25 cellular contexts compared by ENCODE assay signal in the genomic region with DNA sequence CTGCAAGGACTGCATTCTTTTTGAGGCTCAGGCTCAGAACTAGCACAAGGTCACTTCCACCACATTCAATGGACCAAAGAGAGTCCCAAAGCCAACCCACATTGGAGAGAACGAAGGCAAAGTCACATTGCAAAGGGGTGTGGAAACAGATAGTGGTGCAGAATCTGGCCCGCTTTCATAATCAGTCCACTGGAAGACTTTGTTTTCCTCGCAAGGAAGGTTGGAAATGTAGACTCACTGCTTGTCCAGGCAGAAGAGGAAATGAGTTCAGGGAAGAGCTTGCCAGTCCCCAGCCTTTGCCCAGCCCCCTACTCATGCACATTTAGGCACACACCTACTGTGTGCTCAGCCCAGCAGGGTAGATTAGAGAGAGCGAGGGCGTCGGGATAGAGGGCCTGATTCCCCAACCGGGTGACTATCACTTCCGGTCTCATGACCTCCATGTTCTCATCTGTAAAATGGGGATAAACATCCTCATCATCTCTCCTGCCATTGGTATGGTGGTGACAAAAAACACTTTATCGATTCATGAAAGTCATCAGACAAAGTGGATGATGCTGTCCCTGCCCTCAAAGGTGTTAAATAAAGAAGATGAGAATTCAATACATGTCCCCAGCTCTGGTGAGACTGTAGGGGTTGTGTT. TPM values are rescaled to one million over a fixed set of nuclear protein-coding genes. Genes with fewer than 3 reads are reported as not detected.
DNase-seq lines count a peak whose midpoint lies in the region; ATAC-seq and TF ChIP-seq lines count a peak whose summit lies in the region.
"Had no signal": no experiment of that assay in that cellular context is flagged by ENCODE, and none has a peak within 500 bp of the region (broad histone marks: within the 10 kb centered on the region; RNA-seq: fewer than 3 reads in every experiment).

No MANE protein-coding gene starts in this region.

- H3K36me3 Mint-ChIP-seq in Caco-2 (ENCODE audit: insufficient read depth, unreplicated experiment) = peaks cover 17% of the 10 kb centered on the region

- peaks cover 29% of the 10 kb centered on the region for H3K4me1 Mint-ChIP-seq in Caco-2 (ENCODE audit: low read depth, unreplicated experiment)
- H3K4me1 Mint-ChIP-seq: T-helper 17 cell had no signal

- BruUV-seq in Caco-2 (replicated peaks; lab: Mats Ljungman, UMichigan) = no TSS peak

- peak overlapping the region; percentile 47 to 83 (median 66) for H3K27ac ChIP-seq in gastrocnemius medialis
- H3K27ac ChIP-seq: C4-2B had no signal

- in situ Hi-C loops in gastrocnemius medialis (cut with MboI; ENCODE audit: low sequenced_read_pairs in 4 of 4) = no loop called here

- peaks cover 21% of the 10 kb centered on the region for H3K4me1 ChIP-seq in Caco-2
- peaks cover 24 to 40% of the 10 kb centered on the region in 2 donors for H3K4me1 ChIP-seq in gastrocnemius medialis

- peaks cover 6% of the 10 kb centered on the region for H3K9me3 ChIP-seq in Caco-2
- H3K9me3 ChIP-seq in gastrocnemius medialis = no peaks in the 10 kb centered on the region

- TF ChIP-seq CTCF in Caco-2 (IDR thresholded peaks at IDR 0.05; ENCODE audit: insufficient read depth in 1 of 2, low read depth in 1 of 2, low read length in 1 of 2, severe bottlenecking in 1 of 2, unreplicated experiment in 1 of 2) = no peak
- TF ChIP-seq CTCF in gastrocnemius medialis (IDR thresholded peaks at IDR 0.05 in 4 of 5, conservative IDR thresholded peaks at IDR 0.05 in 1 of 5) = no peak

- H3K27me3 Mint-ChIP-seq in Caco-2 (ENCODE audit: insufficient read depth, unreplicated experiment) = no peaks in the 10 kb centered on the region
- H3K27me3 Mint-ChIP-seq: stimulated activated naive CD8-positive, alpha-beta T cell treated with anti-CD3 and anti-CD28 coated beads, Interleukin-15, amount 100 ng/mL, for 72 hours had no signal

- no peak for DNase-seq in Caco-2
- peak; percentile 26 for DNase-seq in dermis blood vessel endothelial cell
- no peak for DNase-seq in left cardiac atrium
- peak; percentile 47 to 56 for DNase-seq in gastrocnemius medialis
- DNase-seq in HUDEP-2 (lab: John Stamatoyannopoulos, UW; ENCODE audit: unreplicated experiment in 76 of 76) = no peak
- no peak for DNase-seq in DMS114 treated with DMSO at 0.1 percent for 48 hours (lab: John Stamatoyannopoulos, UW; ENCODE audit: unreplicated experiment)
- no peak for DNase-seq in HPDE6-E6E7 (ENCODE audit: extremely low spot score)
- DNase-seq: activated CD8-positive, alpha-beta T cell treated with anti-CD3 and anti-CD28 coated beads, Interleukin-2, amount 10 ng/mL, durations not matched to agents 7 days and 5 days; activated naive CD4-positive, alpha-beta T cell treated with anti-CD3 and anti-CD28 coated beads, Interleukin-2, amount 50 U/mL, for 16 hours; activated T-cell treated with anti-CD3 and anti-CD28 coated beads, Interleukin-2, amount 50 U/mL, for 4 hours; GOT3; NCI-H1436; NCI-H82; OCI-M1; SIG-M5; stimulated activated CD4-positive, alpha-beta T cell treated with anti-CD3 and anti-CD28 coated beads, Interleukin-2, amount 100 ng/mL, for 48 hours; stimulated activated naive CD8-positive, alpha-beta T cell treated with anti-CD3 and anti-CD28 coated beads, Interleukin-15, amount 100 ng/mL, for 72 hours; T-helper 17 cell had no signal

- intact Hi-C loops in Caco-2 (cut with micrococcal nuclease; ENCODE audit: unreplicated experiment) (no loop called here), left cardiac atrium (cut with DNase I) (no loop called here), gastrocnemius medialis (cut with DNase I; ENCODE audit: low total_unique reads) (no loop called here)

- H3K4me3 ChIP-seq in Caco-2 (ENCODE audit: low read depth, low read length) (no peak overlapping the region), gastrocnemius medialis (no peak overlapping the region)

- H3K36me3 ChIP-seq in Caco-2 (ENCODE audit: control insufficient read depth, insufficient read depth, low read length) (no peaks in the 10 kb centered on the region), gastrocnemius medialis (no peaks in the 10 kb centered on the region)

- CTCF ChIA-PET in Caco-2 (lab: Charles Lee) = interaction anchor here (1.6 kb wide), 1 partner anchor 42 kb away, joined by 9 read pairs; no protein-coding TSS in a partner anchor

- H3K27me3 ChIP-seq in Caco-2 (replicated peaks; ENCODE audit: control insufficient read depth, insufficient read depth, low read length) (no peaks in the 10 kb centered on the region), gastrocnemius medialis (no peaks in the 10 kb centered on the region)

- no peak for TF ChIP-seq POLR2A in gastrocnemius medialis (IDR thresholded peaks at IDR 0.05)

- peak overlapping the region; percentile 81 for H3K27ac Mint-ChIP-seq in Caco-2 (ENCODE audit: unreplicated experiment)
- H3K27ac Mint-ChIP-seq: activated CD8-positive, alpha-beta T cell treated with anti-CD3 and anti-CD28 coated beads, Interleukin-2, amount 10 ng/mL, durations not matched to agents 7 days and 5 days; stimulated activated naive CD8-positive, alpha-beta T cell treated with anti-CD3 and anti-CD28 coated beads, Interleukin-15, amount 100 ng/mL, for 72 hours; T-helper 17 cell had no signal

- peaks cover 21% of the 10 kb centered on the region for H3K9me3 Mint-ChIP-seq in Caco-2 (ENCODE audit: unreplicated experiment)
- H3K9me3 Mint-ChIP-seq: activated T-cell treated with anti-CD3 and anti-CD28 coated beads, Interleukin-2, amount 50 U/mL, for 4 hours had no signal

- POLR2A ChIA-PET in Caco-2 (lab: Charles Lee) = no interaction called here

- ATAC-seq in left cardiac atrium (peak; percentile 30 to 58), gastrocnemius medialis (peak; percentile 35 to 47), HG03097 (IDR thresholded peaks at IDR 0.05; ENCODE audit: low FRiP score, unreplicated experiment) (no peak)
- ATAC-seq: activated CD8-positive, alpha-beta T cell treated with anti-CD3 and anti-CD28 coated beads, Interleukin-2, amount 10 ng/mL, durations not matched to agents 7 days and 5 days; activated T-cell treated with anti-CD3 and anti-CD28 coated beads, Interleukin-2, amount 50 U/mL, for 4 hours; stimulated activated naive CD8-positive, alpha-beta T cell treated with anti-CD3 and anti-CD28 coated beads, Interleukin-15, amount 100 ng/mL, for 72 hours; T-helper 17 cell had no signal

- no peak overlapping the region for H3K4me3 Mint-ChIP-seq in Caco-2 (ENCODE audit: unreplicated experiment)
- H3K4me3 Mint-ChIP-seq: activated CD8-positive, alpha-beta T cell treated with anti-CD3 and anti-CD28 coated beads, Interleukin-2, amount 10 ng/mL, durations not matched to agents 7 days and 5 days; activated T-cell treated with anti-CD3 and anti-CD28 coated beads, Interleukin-2, amount 50 U/mL, for 4 hours; brain; stimulated activated naive CD8-positive, alpha-beta T cell treated with anti-CD3 and anti-CD28 coated beads, Interleukin-15, amount 100 ng/mL, for 72 hours; T-helper 17 cell had no signal

RNA-seq across cellular contexts. Expression of a gene that starts 24.3 kb away (rescaled TPM):
- total RNA-seq in Caco-2 (2022) (not detected in 2 replicates), dermis blood vessel endothelial cell (not detected in 2 replicates), left cardiac atrium (10 to 100 TPM; 25.1 to 63.6 TPM), gastrocnemius medialis (10 to 100 TPM; 16.4 to 65.3 (median 45.7) TPM)
- total RNA-seq: activated CD8-positive, alpha-beta T cell treated with anti-CD3 and anti-CD28 coated beads, Interleukin-2, amount 10 ng/mL, durations not matched to agents 7 days and 5 days; dermis microvascular lymphatic vessel endothelial cell; glomerular endothelial cell; lung microvascular endothelial cell; T-helper 17 cell had no signal

RNA-seq across cellular contexts. Expression of a gene that starts 39.4 kb away (rescaled TPM):
- total RNA-seq in Caco-2 (2022) (21.1 and 23.5 TPM in 2 replicates), dermis blood vessel endothelial cell (15.3 and 19.1 TPM in 2 replicates), left cardiac atrium (10 to 100 TPM; 11.3 to 12.2 TPM), gastrocnemius medialis (1 to 10 TPM; 2.2 to 5.1 (median 3.0) TPM)

RNA-seq across cellular contexts. Expression of a gene that starts 54.8 kb away (rescaled TPM):
- total RNA-seq in Caco-2 (2022) = 2.9 and 3.4 TPM in 2 replicates
- total RNA-seq in dermis blood vessel endothelial cell = 0.05 and 0.17 TPM in 2 replicates
- total RNA-seq in left cardiac atrium = 1 to 10 TPM; 2.2 to 2.6 TPM
- total RNA-seq in gastrocnemius medialis = under 1 TPM in 1 of 4 donors, not detected in 3; 0.20 TPM
- total RNA-seq: activated CD8-positive, alpha-beta T cell treated with anti-CD3 and anti-CD28 coated beads, Interleukin-2, amount 10 ng/mL, durations not matched to agents 7 days and 5 days; dermis microvascular lymphatic vessel endothelial cell; lung microvascular endothelial cell; myocyte; T-helper 17 cell had no signal

Comparison
In these comparisons a context has a peak if more than half of its experiments do, and no peak if none do; other contexts are left out.
1. DNase-seq: peak in dermis blood vessel endothelial cell (single experiment) and gastrocnemius medialis (2 of 2); none in Caco-2 (0 of 2), left cardiac atrium (single experiment), HUDEP-2 (0 of 76), DMS114 treated with DMSO at 0.1 percent for 48 hours (single experiment) and HPDE6-E6E7 (single experiment).
2. RNA of a gene that starts 24.3 kb away (total RNA-seq): 25.1 to 63.6 TPM in left cardiac atrium and 16.4 to 65.3 TPM in gastrocnemius medialis; not detected in Caco-2 and not detected in dermis blood vessel endothelial cell; every median in the first group is over 10 times any median in the second.